ENCODE assay signal across 12 cellular contexts in genomic region chr13:91247768-91248167, GRCh38.
DNase-seq lines count a peak whose midpoint lies in the region; ATAC-seq and TF ChIP-seq lines count a peak whose summit lies in the region.
"Had no signal": no experiment of that assay in that cellular context is flagged by ENCODE, and none has a peak within 500 bp of the region (broad histone marks: within the 10 kb centered on the region; RNA-seq: fewer than 3 reads in every experiment).

No MANE protein-coding gene starts in this region.

- no peaks in the 10 kb centered on the region for H3K79me2 ChIP-seq in H9 (ENCODE audit: insufficient read depth, low read length)

- H3K56ac ChIP-seq in H9 (ENCODE audit: insufficient read length, low read depth, low read length): no peak overlapping the region

- DNase-seq in A673 (ENCODE audit: low spot score) (peak; percentile 6), H9 (no peak), SHP77 treated with DMSO at 0.1 percent for 48 hours (lab: John Stamatoyannopoulos, UW) (peak; percentile 32), foreskin melanocyte (peak; percentile 22), ovary (no peak)
- no peak for DNase-seq in CD4-positive, alpha-beta memory T cell
- DNase-seq: stimulated activated CD4-positive, alpha-beta T cell treated with anti-CD3 and anti-CD28 coated beads, Interleukin-1b, Interleukin-23, amount 100 ng/mL, for 48 hours; transverse colon had no signal

- no peaks in the 10 kb centered on the region for H3K79me1 ChIP-seq in H9 (ENCODE audit: insufficient read depth, low read depth, low read length, poor library complexity, severe bottlenecking)

- H3K27me3 ChIP-seq in A673 (replicated peaks; ENCODE audit: insufficient read depth, low read depth, low read length, poor library complexity) (peaks cover 94% of the 10 kb centered on the region), H9 (ENCODE audit: insufficient read depth, low read length) (no peaks in the 10 kb centered on the region), ovary (no peaks in the 10 kb centered on the region)
- no peaks in the 10 kb centered on the region for H3K27me3 ChIP-seq in CD4-positive, alpha-beta memory T cell (ENCODE audit: insufficient read depth, low read length)
- H3K27me3 ChIP-seq: transverse colon had no signal

- H3K4me1 ChIP-seq in A673 (ENCODE audit: insufficient read depth, low read length, poor library complexity, severe bottlenecking) (no peaks in the 10 kb centered on the region), H9 (ENCODE audit: insufficient read depth, low read length) (no peaks in the 10 kb centered on the region), ovary (ENCODE audit: insufficient read depth) (no peaks in the 10 kb centered on the region)
- H3K4me1 ChIP-seq in CD4-positive, alpha-beta memory T cell (ENCODE audit: insufficient read depth, low read length): no peaks in the 10 kb centered on the region

- no peak overlapping the region for H2BK12ac ChIP-seq in H9 (ENCODE audit: insufficient read length, low read depth, low read length)

- no peak overlapping the region for H2AK5ac ChIP-seq in H9 (ENCODE audit: insufficient read length, low read length)

- no peak for TF ChIP-seq EP300 in ovary (IDR thresholded peaks at IDR 0.05)

- no peak overlapping the region for H3K23ac ChIP-seq in H9 (ENCODE audit: insufficient read length, low read depth, low read length)

- H3K9me3 ChIP-seq in A673 (ENCODE audit: low read depth, low read length, poor library complexity, severe bottlenecking) (no peaks in the 10 kb centered on the region), H9 (ENCODE audit: control insufficient read depth, low read depth, low read length) (no peaks in the 10 kb centered on the region), ovary (no peaks in the 10 kb centered on the region)
- no peaks in the 10 kb centered on the region for H3K9me3 ChIP-seq in CD4-positive, alpha-beta memory T cell (ENCODE audit: control insufficient read depth in 1 of 2, low read length in 2 of 2)
- H3K9me3 ChIP-seq: transverse colon had no signal

- H4K91ac ChIP-seq in H9 (ENCODE audit: insufficient read length, low read depth, low read length): no peak overlapping the region

- intact Hi-C loops in A673 (cut with micrococcal nuclease; ENCODE audit: unreplicated experiment): loop anchor here (2.0 to 5.0 kb wide), 2 partner anchors 113 to 170 kb away; no protein-coding TSS in a partner anchor
- intact Hi-C loops in CD4-positive, alpha-beta memory T cell (cut with micrococcal nuclease): no loop called here
- intact Hi-C loops in ovary (cut with DNase I): no loop called here

- POLR2A ChIA-PET in A673 (lab: Charles Lee; ENCODE audit: low non-redundant PET): no interaction called here
- POLR2A ChIA-PET in CD4-positive, alpha-beta memory T cell (lab: Charles Lee; ENCODE audit: partially characterized antibody): no interaction called here

- BruUV-seq in A673 (replicated peaks; lab: Mats Ljungman, UMichigan): no TSS peak

- no peak overlapping the region for H3T11ph ChIP-seq in H9 (ENCODE audit: low read length)

- H3K27ac ChIP-seq in A673 (ENCODE audit: low read depth, low read length, poor library complexity, severe bottlenecking) (no peak overlapping the region), H9 (ENCODE audit: insufficient read length, low read depth, low read length) (no peak overlapping the region), ovary (no peak overlapping the region)
- no peak overlapping the region for H3K27ac ChIP-seq in CD4-positive, alpha-beta memory T cell (ENCODE audit: low read depth, low read length)
- H3K27ac ChIP-seq: transverse colon had no signal

- no peak overlapping the region for H2BK15ac ChIP-seq in H9 (ENCODE audit: low read depth, low read length)

- ATAC-seq in GM19328 (IDR thresholded peaks at IDR 0.05; ENCODE audit: unreplicated experiment): no peak
- no peak for ATAC-seq in HG02981 (IDR thresholded peaks at IDR 0.05; ENCODE audit: unreplicated experiment)
- ATAC-seq: left lobe of liver had no signal

- no peak overlapping the region for H2BK120ac ChIP-seq in H9 (ENCODE audit: low read depth, low read length, poor library complexity, severe bottlenecking)

- peaks cover under 1 to 3% of the 10 kb centered on the region in 2 experiments; a peak in 3 of 5 replicates for H3K9me3 Mint-ChIP-seq in H9
- H3K9me3 Mint-ChIP-seq in CD4-positive, alpha-beta memory T cell: no peaks in the 10 kb centered on the region
- H3K9me3 Mint-ChIP-seq: dendritic cell treated with granulocyte-macrophage colony-stimulating factor and Interleukin-4, amounts not matched to agents 40 ng/mL and 50 ng/mL, for 4 days had no signal

- H3K4me2 ChIP-seq in H9 (ENCODE audit: insufficient read depth, insufficient read length, low read length): no peak overlapping the region

- H3K23me2 ChIP-seq in H9 (ENCODE audit: insufficient read length, low read depth, low read length, poor library complexity, severe bottlenecking): no peaks in the 10 kb centered on the region

- CTCF ChIA-PET in A673 (lab: Charles Lee): interaction anchor here (1.2 kb wide), 1 partner anchor 170 kb away, joined by 4 read pairs; no protein-coding TSS in a partner anchor
- CTCF ChIA-PET in CD4-positive, alpha-beta memory T cell (lab: Charles Lee; ENCODE audit: partially characterized antibody): no interaction called here

- H3K18ac ChIP-seq in H9 (ENCODE audit: insufficient read length, low read depth, low read length): no peak overlapping the region

- H3K27me3 Mint-ChIP-seq in H9 (ENCODE audit: low read depth): no peaks in the 10 kb centered on the region
- H3K27me3 Mint-ChIP-seq in CD4-positive, alpha-beta memory T cell: peaks cover 3 to 5% of the 10 kb centered on the region in 2 donors
- H3K27me3 Mint-ChIP-seq: dendritic cell treated with granulocyte-macrophage colony-stimulating factor and Interleukin-4, amounts not matched to agents 40 ng/mL and 50 ng/mL, for 4 days had no signal

- H2BK20ac ChIP-seq in H9 (ENCODE audit: low read depth, low read length, poor library complexity, severe bottlenecking): no peak overlapping the region

- no peak overlapping the region for H4K8ac ChIP-seq in H9 (replicated peaks; ENCODE audit: insufficient read length, low read depth, low read length)

- no peak overlapping the region for H3K27ac Mint-ChIP-seq in H9
- H3K27ac Mint-ChIP-seq in CD4-positive, alpha-beta memory T cell: no peak overlapping the region
- H3K27ac Mint-ChIP-seq: dendritic cell treated with granulocyte-macrophage colony-stimulating factor and Interleukin-4, amounts not matched to agents 40 ng/mL and 50 ng/mL, for 4 days had no signal

- H4K20me1 ChIP-seq in H9 (ENCODE audit: control insufficient read depth, insufficient read depth, insufficient read length): no peaks in the 10 kb centered on the region

- no peak overlapping the region for H3K9ac ChIP-seq in H9 (ENCODE audit: extremely low read depth, insufficient read length, low read length)

- H3K36me3 Mint-ChIP-seq in H9 (ENCODE audit: insufficient read depth in 1 of 3, low read depth in 3 of 3): peaks cover 0 to 7% (median 0%) of the 10 kb centered on the region in 3 experiments; a peak in 3 of 7 replicates
- no peaks in the 10 kb centered on the region for H3K36me3 Mint-ChIP-seq in CD4-positive, alpha-beta memory T cell

- peaks cover 3 to 4% of the 10 kb centered on the region in 2 experiments; a peak in 3 of 4 replicates for H3K4me1 Mint-ChIP-seq in H9
- H3K4me1 Mint-ChIP-seq in CD4-positive, alpha-beta memory T cell: no peaks in the 10 kb centered on the region

- no peak overlapping the region for H4K5ac ChIP-seq in H9 (ENCODE audit: insufficient read length, low read depth, low read length)

- TF ChIP-seq CTCF in A673 (conservative IDR thresholded peaks at IDR 0.05; ENCODE audit: low read depth, low read length): peak; percentile 53; the same call in 1 of the 2 replicates
- peak; percentile 68 for TF ChIP-seq CTCF in H9 (conservative IDR thresholded peaks at IDR 0.05)
- no peak for TF ChIP-seq CTCF in ovary (IDR thresholded peaks at IDR 0.05)

- no peak for TF ChIP-seq POLR2A in ovary (IDR thresholded peaks at IDR 0.05)

- no peak overlapping the region for H2AFZ ChIP-seq in H9 (ENCODE audit: low read length)

- H3K4me3 ChIP-seq in A673 (ENCODE audit: low read depth, low read length, poor library complexity, severe bottlenecking) (no peak overlapping the region), ovary (no peak overlapping the region)
- H3K4me3 ChIP-seq in CD4-positive, alpha-beta memory T cell (ENCODE audit: low read length in 2 of 2): no peak overlapping the region
- H3K4me3 ChIP-seq: transverse colon had no signal

- H2BK5ac ChIP-seq in H9 (ENCODE audit: insufficient read length, low read length): no peak overlapping the region

- H3K36me3 ChIP-seq in A673 (ENCODE audit: insufficient read depth, low read length, poor library complexity, severe bottlenecking) (no peaks in the 10 kb centered on the region), ovary (no peaks in the 10 kb centered on the region)
- H3K36me3 ChIP-seq in CD4-positive, alpha-beta memory T cell (ENCODE audit: insufficient read depth, low read length): no peaks in the 10 kb centered on the region
- H3K36me3 ChIP-seq: transverse colon had no signal

- no peak overlapping the region for H3K14ac ChIP-seq in H9 (ENCODE audit: insufficient read depth, low read length)

- no peak overlapping the region for H3K4me3 Mint-ChIP-seq in H9
- H3K4me3 Mint-ChIP-seq in CD4-positive, alpha-beta memory T cell: no peak overlapping the region
- H3K4me3 Mint-ChIP-seq: dendritic cell treated with granulocyte-macrophage colony-stimulating factor and Interleukin-4, amounts not matched to agents 40 ng/mL and 50 ng/mL, for 4 days had no signal

- H3K4ac ChIP-seq in H9 (ENCODE audit: low read depth, low read length): no peak overlapping the region

Comparison
In these comparisons a context has a peak if more than half of its experiments do, and no peak if none do; other contexts are left out.
1. DNase-seq: peak in A673 (single experiment), SHP77 treated with DMSO at 0.1 percent for 48 hours (single experiment) and foreskin melanocyte (single experiment); none in H9 (single experiment), CD4-positive, alpha-beta memory T cell (0 of 5) and ovary (0 of 5).
2. CTCF ChIP-seq: peak in A673 (single experiment) and H9 (single experiment); none in ovary (0 of 3).